Comparison of ENCODE assay signal across 8 cellular contexts in the genomic region with DNA sequence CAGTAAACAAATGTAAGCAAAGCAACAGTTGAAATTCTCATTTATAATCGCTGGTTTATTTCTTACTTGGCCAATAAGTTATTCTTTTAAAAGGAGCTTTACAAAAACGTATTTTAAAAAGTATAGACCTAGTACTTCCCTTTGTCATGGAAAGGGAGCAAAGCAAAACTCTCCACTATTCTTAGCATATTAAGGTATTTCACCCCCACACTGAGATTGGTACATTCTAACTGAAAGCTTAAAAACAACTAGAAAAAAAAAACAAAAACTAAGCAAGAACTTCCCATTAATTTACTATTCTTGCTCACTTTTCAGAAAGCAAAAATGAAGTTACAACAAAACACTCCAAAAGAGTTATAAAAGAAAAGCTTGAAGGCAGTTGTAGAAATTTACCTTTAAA. TPM values are rescaled to one million over a fixed set of nuclear protein-coding genes. Genes with fewer than 3 reads are reported as not detected.
A peak's percentile ranks its signal among the peaks of the same experiment; 100 is the strongest.
DNase-seq lines count a peak whose midpoint lies in the region; ATAC-seq and TF ChIP-seq lines count a peak whose summit lies in the region.
"Had no signal": no experiment of that assay in that cellular context is flagged by ENCODE, and none has a peak within 500 bp of the region (broad histone marks: within the 10 kb centered on the region; RNA-seq: fewer than 3 reads in every experiment).

No MANE protein-coding gene starts in this region.

- peak overlapping the region; percentile 89 for H3K4me3 ChIP-seq in HFF-Myc (replicated peaks; ENCODE audit: low read depth, low read length)
- peak overlapping the region; percentile 83 for H3K4me3 ChIP-seq in right cardiac atrium (ENCODE audit: low read length)

- WGBS in right cardiac atrium: 22% methylated on average over 2 of the region's 2 CpGs

- peaks cover 51% of the 10 kb centered on the region for H3K36me3 Mint-ChIP-seq in activated B cell treated with CpG ODN at 0.5 μM for 24 hours (ENCODE audit: low read depth)
- H3K36me3 Mint-ChIP-seq in stimulated activated effector memory CD8-positive, alpha-beta T cell treated with anti-CD3 and anti-CD28 coated beads, Interleukin-12 subunit alpha, Interleukin-12 subunit beta, amount 100 ng/mL, for 72 hours: peaks cover 43% of the 10 kb centered on the region

- POLR2A ChIA-PET in activated B cell treated with CpG ODN at 0.5 μM for 24 hours (lab: Charles Lee): interaction anchor here (0.7 to 2.4 kb wide), 3 partner anchors 15 to 454 kb away, joined by 3 to 13 read pairs (median 9); partner anchors contain the start of gene CD200

- no peaks in the 10 kb centered on the region for H3K9me3 ChIP-seq in right cardiac atrium (ENCODE audit: control insufficient read depth, low read length)

- peak overlapping the region; percentile 99 for H3K4me3 Mint-ChIP-seq in activated B cell treated with CpG ODN at 0.5 μM for 24 hours
- peak overlapping the region; percentile 91 for H3K4me3 Mint-ChIP-seq in stimulated activated effector memory CD8-positive, alpha-beta T cell treated with anti-CD3 and anti-CD28 coated beads, Interleukin-12 subunit alpha, Interleukin-12 subunit beta, amount 100 ng/mL, for 72 hours

- no peaks in the 10 kb centered on the region for H3K27me3 ChIP-seq in right cardiac atrium (ENCODE audit: control insufficient read depth, insufficient read depth)

- H3K27me3 Mint-ChIP-seq in activated B cell treated with CpG ODN at 0.5 μM for 24 hours: no peaks in the 10 kb centered on the region

- intact Hi-C loops in activated B cell treated with CpG ODN at 0.5 μM for 24 hours (cut with micrococcal nuclease): loop anchor here (5.0 to 10.0 kb wide), 4 partner anchors 294 to 1652 kb away; partner anchors contain the start of genes ATP6V1A, NAA50 and SIDT1
- intact Hi-C loops in right cardiac atrium (cut with DNase I): no loop called here

- H3K27ac ChIP-seq in right cardiac atrium (ENCODE audit: low read length): no peak overlapping the region

- no peak for DNase-seq in HFF-Myc (ENCODE audit: extremely low read depth, low read depth)
- DNase-seq in activated B cell treated with CpG ODN at 0.5 μM for 24 hours: no peak
- no peak for DNase-seq in right cardiac atrium
- no peak for DNase-seq in stimulated activated effector memory CD8-positive, alpha-beta T cell treated with anti-CD3 and anti-CD28 coated beads, Interleukin-12 subunit alpha, Interleukin-12 subunit beta, amount 100 ng/mL, for 72 hours (ENCODE audit: low spot score in 2 of 2)
- no peak for DNase-seq in NCI-H187 (lab: John Stamatoyannopoulos, UW)
- DNase-seq: activated CD8-positive, alpha-beta memory T cell treated with anti-CD3 and anti-CD28 coated beads for 24 hours had no signal

- no peak overlapping the region for H3K27ac Mint-ChIP-seq in activated B cell treated with CpG ODN at 0.5 μM for 24 hours
- peak overlapping the region; percentile 95 for H3K27ac Mint-ChIP-seq in stimulated activated effector memory CD8-positive, alpha-beta T cell treated with anti-CD3 and anti-CD28 coated beads, Interleukin-12 subunit alpha, Interleukin-12 subunit beta, amount 100 ng/mL, for 72 hours

- H3K4me1 Mint-ChIP-seq in activated B cell treated with CpG ODN at 0.5 μM for 24 hours: peaks cover 60% of the 10 kb centered on the region
- peaks cover 22% of the 10 kb centered on the region for H3K4me1 Mint-ChIP-seq in stimulated activated effector memory CD8-positive, alpha-beta T cell treated with anti-CD3 and anti-CD28 coated beads, Interleukin-12 subunit alpha, Interleukin-12 subunit beta, amount 100 ng/mL, for 72 hours

- no peaks in the 10 kb centered on the region for H3K4me1 ChIP-seq in right cardiac atrium (ENCODE audit: control insufficient read depth, insufficient read depth, low read length)

- no peak for ATAC-seq in activated B cell treated with CpG ODN at 0.5 μM for 24 hours (ENCODE audit: low read depth)
- no peak for ATAC-seq in right cardiac atrium
- no peak for ATAC-seq in stimulated activated effector memory CD8-positive, alpha-beta T cell treated with anti-CD3 and anti-CD28 coated beads, Interleukin-12 subunit alpha, Interleukin-12 subunit beta, amount 100 ng/mL, for 72 hours
- ATAC-seq in GM21447 (IDR thresholded peaks at IDR 0.05; ENCODE audit: unreplicated experiment): no peak
- no peak for ATAC-seq in HG02852 (IDR thresholded peaks at IDR 0.05; ENCODE audit: unreplicated experiment)

- no peak for TF ChIP-seq CTCF in HFF-Myc (IDR thresholded peaks at IDR 0.05; ENCODE audit: low read depth, low read length, missing control alignments)
- TF ChIP-seq CTCF in activated B cell treated with CpG ODN at 0.5 μM for 24 hours (IDR thresholded peaks at IDR 0.05): no peak

- no peaks in the 10 kb centered on the region for H3K9me3 Mint-ChIP-seq in activated B cell treated with CpG ODN at 0.5 μM for 24 hours
- H3K9me3 Mint-ChIP-seq in stimulated activated effector memory CD8-positive, alpha-beta T cell treated with anti-CD3 and anti-CD28 coated beads, Interleukin-12 subunit alpha, Interleukin-12 subunit beta, amount 100 ng/mL, for 72 hours: no peaks in the 10 kb centered on the region

- CTCF ChIA-PET in activated B cell treated with CpG ODN at 0.5 μM for 24 hours (lab: Charles Lee): interaction anchor here (1.1 kb wide), 1 partner anchor 423 kb away, joined by 4 read pairs; no protein-coding TSS in a partner anchor

RNA-seq across cellular contexts. Expression of gene ATG3, which starts 1.4 kb away (rescaled TPM):
- total RNA-seq in activated B cell treated with CpG ODN at 0.5 μM for 24 hours (48.3 and 54.9 TPM in 2 replicates), right cardiac atrium (10 to 100 TPM; 40.0 to 45.0 (median 42.6) TPM)
- polyA plus RNA-seq in right cardiac atrium: 36.5 TPM

RNA-seq across cellular contexts. Expression of gene SLC35A5, which starts 1.5 kb away (rescaled TPM):
- total RNA-seq in activated B cell treated with CpG ODN at 0.5 μM for 24 hours: 25.1 and 26.6 TPM in 2 replicates
- 10 to 100 TPM; 16.5 to 21.8 (median 18.2) TPM for total RNA-seq in right cardiac atrium
- polyA plus RNA-seq in right cardiac atrium: 10.8 TPM
